ENCODE assay signal across 19 cellular contexts in genomic region chr6:165390475-165390874, GRCh38.
DNase-seq lines count a peak whose midpoint lies in the region; ATAC-seq, FAIRE-seq and TF ChIP-seq lines count a peak whose summit lies in the region.
"Had no signal": no experiment of that assay in that cellular context is flagged by ENCODE, and none has a peak within 500 bp of the region (broad histone marks: within the 10 kb centered on the region; RNA-seq: fewer than 3 reads in every experiment).

No MANE protein-coding gene starts in this region.

- no peak for FAIRE-seq in H1 (lab: Jason Lieb, UNC)
- FAIRE-seq: GM12892, GM18507, HTR-8/SVneo, K562 had no signal

- no peak overlapping the region for H3K18ac ChIP-seq in H1 (ENCODE audit: extremely low read depth, low read length)
- H3K18ac ChIP-seq in mesendoderm (ENCODE audit: low read length): no peak overlapping the region

- H3K79me2 ChIP-seq in H1 (ENCODE audit: control insufficient read depth in 1 of 2, insufficient read depth in 2 of 2, low read length in 2 of 2) (no peaks in the 10 kb centered on the region), mesendoderm (ENCODE audit: control insufficient read depth, insufficient read depth, low read length) (no peaks in the 10 kb centered on the region), MM.1S (ENCODE audit: low read length) (no peaks in the 10 kb centered on the region)

- H3K4ac ChIP-seq in H1 (replicated peaks; ENCODE audit: insufficient read length, low read depth, low read length) (no peak overlapping the region), mesendoderm (ENCODE audit: low read depth, low read length) (no peak overlapping the region)

- H3K9ac ChIP-seq in H1 (replicated peaks in 1 of 4; ENCODE audit: extremely low read depth in 1 of 4, low read depth in 3 of 4, low read length in 3 of 4): no peak overlapping the region
- H3K9ac ChIP-seq in mesendoderm (ENCODE audit: low read length): no peak overlapping the region
- no peak overlapping the region for H3K9ac ChIP-seq in MM.1S (ENCODE audit: low read length)
- H3K9ac ChIP-seq: BLaER1 treated with 17β-estradiol and CSF1 and Interleukin-3, amounts not matched to agents 10 nM and 100 nM had no signal

- no peaks in the 10 kb centered on the region for H3K23me2 ChIP-seq in H1 (ENCODE audit: low read depth, low read length)

- TF ChIP-seq POLR2A in H1 (IDR thresholded peaks at IDR 0.05; ENCODE audit: control extremely low read depth in 1 of 2, low read depth in 2 of 2, low read length in 2 of 2): no peak

- DNase-seq in H7 (peak; percentile 14), H1 (ENCODE audit: low read depth in 1 of 2, low spot score in 2 of 2) (no peak), mesendoderm (peak; percentile 4), MM.1S (no peak)
- no peak for DNase-seq in stimulated activated CD4-positive, alpha-beta T cell treated with anti-CD3 and anti-CD28 coated beads, Interleukin-1b, Interleukin-23, amount 100 ng/mL, for 48 hours
- DNase-seq: CD8-positive, alpha-beta T cell; DMS153; DMS79; GDM1; GOT3; HCEC 1CT; IMR-90 had no signal

- no peaks in the 10 kb centered on the region for H3F3A ChIP-seq in MM.1S (ENCODE audit: insufficient read depth, low read length)

- no peak overlapping the region for H2BK120ac ChIP-seq in H1 (replicated peaks; ENCODE audit: low read depth, low read length)
- H2BK120ac ChIP-seq in mesendoderm (ENCODE audit: low read depth, low read length): no peak overlapping the region

- peaks cover 0 to 3% (median 0%) of the 10 kb centered on the region in 4 experiments; a peak in 1 of 7 replicates for H3K4me1 ChIP-seq in H1 (replicated peaks in 1 of 4; ENCODE audit: control insufficient read depth in 3 of 4, insufficient read depth in 4 of 4, low read length in 3 of 4)
- H3K4me1 ChIP-seq in mesendoderm (ENCODE audit: control insufficient read depth, low read depth, low read length): no peaks in the 10 kb centered on the region
- no peaks in the 10 kb centered on the region for H3K4me1 ChIP-seq in MM.1S (ENCODE audit: low read length)
- H3K4me1 ChIP-seq: BLaER1 treated with 17β-estradiol and CSF1 and Interleukin-3, amounts not matched to agents 10 nM and 100 nM had no signal

- no peak overlapping the region for H3K14ac ChIP-seq in H1 (ENCODE audit: insufficient read length)

- no peak overlapping the region for H4K91ac ChIP-seq in H1 (replicated peaks; ENCODE audit: insufficient read length, low read length)

- H3K56ac ChIP-seq in H1 (replicated peaks; ENCODE audit: insufficient read length, low read depth, low read length): no peak overlapping the region
- no peak overlapping the region for H3K56ac ChIP-seq in mesendoderm (ENCODE audit: low read length)

- H3K4me2 ChIP-seq in H1 (ENCODE audit: insufficient read depth in 1 of 2, low read depth in 2 of 2, low read length in 2 of 2) (no peak overlapping the region), mesendoderm (ENCODE audit: low read length) (no peak overlapping the region), MM.1S (ENCODE audit: low read depth, low read length) (no peak overlapping the region)
- H3K4me2 ChIP-seq: BLaER1 treated with 17β-estradiol and CSF1 and Interleukin-3, amounts not matched to agents 10 nM and 100 nM had no signal

- H3K27ac ChIP-seq in H1 (ENCODE audit: low read depth, low read length): no peak overlapping the region
- no peak overlapping the region for H3K27ac ChIP-seq in mesendoderm (ENCODE audit: low read depth, low read length)
- no peak overlapping the region for H3K27ac ChIP-seq in MM.1S (ENCODE audit: low read length)
- H3K27ac ChIP-seq: BLaER1 treated with 17β-estradiol and CSF1 and Interleukin-3, amounts not matched to agents 10 nM and 100 nM; HL-60 had no signal

- H4K5ac ChIP-seq in H1 (ENCODE audit: insufficient read length, low read depth, low read length) (no peak overlapping the region), mesendoderm (ENCODE audit: low read length) (no peak overlapping the region)

- no peaks in the 10 kb centered on the region for H3K9me3 ChIP-seq in H1 (ENCODE audit: insufficient read depth in 2 of 2, low read depth in 1 of 2, low read length in 1 of 2)
- no peaks in the 10 kb centered on the region for H3K9me3 ChIP-seq in MM.1S (replicated peaks; ENCODE audit: insufficient read depth, low read length)
- H3K9me3 ChIP-seq: BLaER1 treated with 17β-estradiol and CSF1 and Interleukin-3, amounts not matched to agents 10 nM and 100 nM had no signal

- TF ChIP-seq CTCF in H1 (IDR thresholded peaks at IDR 0.05; ENCODE audit: control extremely low read depth in 1 of 3, insufficient read depth in 1 of 3, low read depth in 1 of 3, low read length in 3 of 3) (peak in 2 of 3 experiments; percentile 8 to 23; a peak in 2 of 4 replicates), MM.1S (IDR thresholded peaks at IDR 0.05; ENCODE audit: low read length) (no peak)

- H4K8ac ChIP-seq in H1 (ENCODE audit: extremely low read depth, insufficient read depth, low read length) (no peak overlapping the region), mesendoderm (ENCODE audit: low read depth, low read length) (no peak overlapping the region)

- H3K9me2 ChIP-seq in MM.1S (replicated peaks; ENCODE audit: insufficient read depth, low read length): no peaks in the 10 kb centered on the region

- H2AFZ ChIP-seq in H1 (ENCODE audit: low read length): no peak overlapping the region
- no peak overlapping the region for H2AFZ ChIP-seq in MM.1S (ENCODE audit: low read length)

- H3K23ac ChIP-seq in H1 (ENCODE audit: insufficient read length) (no peak overlapping the region), mesendoderm (ENCODE audit: low read length) (no peak overlapping the region)

- H3K4me3 ChIP-seq in H7 (ENCODE audit: insufficient read depth, low read depth, low read length) (no peak overlapping the region), H1 (ENCODE audit: extremely low read depth in 1 of 4, insufficient read depth in 2 of 4, low read depth in 3 of 4, low read length in 4 of 4) (no peak overlapping the region), mesendoderm (ENCODE audit: low read length) (no peak overlapping the region), MM.1S (ENCODE audit: low read length) (no peak overlapping the region)
- H3K4me3 ChIP-seq: BLaER1 treated with 17β-estradiol and CSF1 and Interleukin-3, amounts not matched to agents 10 nM and 100 nM; K562 had no signal

- H2AK5ac ChIP-seq in H1 (ENCODE audit: low read depth, low read length) (no peak overlapping the region), mesendoderm (ENCODE audit: low read length) (no peak overlapping the region)

- 82% methylated on average over 6 of the region's 6 CpGs; no CpG with 5 or more reads in 1 of the 2 experiments for WGBS in H1 (ENCODE audit: extremely low coverage in 1 of 2, insufficient coverage in 1 of 2, insufficient read length in 1 of 2, insufficient replicate concordance in 2 of 2, low coverage in 1 of 2, low lambda C conversion rate in 2 of 2, missing lambda C conversion rate in 1 of 2), 2 experiments
- WGBS in mesendoderm (ENCODE audit: extremely low coverage, insufficient coverage, low lambda C conversion rate): no CpG with 5 or more reads among the region's 6 CpGs

- H3K27me3 ChIP-seq in H7 (ENCODE audit: control insufficient read depth, insufficient read depth, low read length) (no peaks in the 10 kb centered on the region), H1 (replicated peaks in 1 of 4; ENCODE audit: control insufficient read depth in 3 of 4, extremely low read depth in 1 of 4, insufficient read depth in 3 of 4, low read length in 3 of 4) (no peaks in the 10 kb centered on the region), mesendoderm (ENCODE audit: insufficient read depth, low read length, poor library complexity) (no peaks in the 10 kb centered on the region), MM.1S (replicated peaks; ENCODE audit: insufficient read depth, low read length) (no peaks in the 10 kb centered on the region)
- H3K27me3 ChIP-seq: BLaER1 treated with 17β-estradiol and CSF1 and Interleukin-3, amounts not matched to agents 10 nM and 100 nM had no signal

- H2BK15ac ChIP-seq in H1 (ENCODE audit: low read length) (no peak overlapping the region), mesendoderm (replicated peaks; ENCODE audit: low read depth) (no peak overlapping the region)

- no peak overlapping the region for H2BK20ac ChIP-seq in H1 (ENCODE audit: low read length)

- no peaks in the 10 kb centered on the region for H4K20me1 ChIP-seq in H1 (replicated peaks in 1 of 2; ENCODE audit: control insufficient read depth in 1 of 2, insufficient read depth in 2 of 2, low read length in 2 of 2)
- H4K20me1 ChIP-seq in MM.1S (ENCODE audit: insufficient read depth, low read length): no peaks in the 10 kb centered on the region
- H4K20me1 ChIP-seq: BLaER1 treated with 17β-estradiol and CSF1 and Interleukin-3, amounts not matched to agents 10 nM and 100 nM had no signal

- POLR2A ChIA-PET in H1 (lab: Charles Lee; ENCODE audit: partially characterized antibody): no interaction called here

- TF ChIP-seq EP300 in H1 (IDR thresholded peaks at IDR 0.05; ENCODE audit: borderline replicate concordance in 1 of 2, low read depth in 2 of 2, low read length in 2 of 2): no peak

- H3K36me3 ChIP-seq in H7 (replicated peaks; ENCODE audit: control insufficient read depth, insufficient read depth, low read length): no peaks in the 10 kb centered on the region
- no peaks in the 10 kb centered on the region for H3K36me3 ChIP-seq in H1 (ENCODE audit: control insufficient read depth in 2 of 4, insufficient read depth in 4 of 4, low read length in 3 of 4)
- no peaks in the 10 kb centered on the region for H3K36me3 ChIP-seq in mesendoderm (ENCODE audit: control insufficient read depth, insufficient read depth, low read length)
- H3K36me3 ChIP-seq in MM.1S (replicated peaks; ENCODE audit: insufficient read depth, low read length): no peaks in the 10 kb centered on the region
- H3K36me3 ChIP-seq: BLaER1 treated with 17β-estradiol and CSF1 and Interleukin-3, amounts not matched to agents 10 nM and 100 nM had no signal

- no peaks in the 10 kb centered on the region for H3K79me1 ChIP-seq in H1 (ENCODE audit: low read depth, low read length)
- H3K79me1 ChIP-seq in mesendoderm (ENCODE audit: low read length): no peaks in the 10 kb centered on the region

- no peak overlapping the region for H2BK5ac ChIP-seq in H1 (ENCODE audit: low read depth, low read length)
- no peak overlapping the region for H2BK5ac ChIP-seq in mesendoderm (ENCODE audit: low read length)

- no peak for TF ChIP-seq RAD21 in H1 (IDR thresholded peaks at IDR 0.05 in 1 of 2, conservative IDR thresholded peaks at IDR 0.05 in 1 of 2; ENCODE audit: low read depth in 2 of 2, low read length in 2 of 2)

- no peak overlapping the region for H2BK12ac ChIP-seq in H1 (ENCODE audit: low read depth, low read length)

- no peak for ATAC-seq in HG03097 (IDR thresholded peaks at IDR 0.05; ENCODE audit: low FRiP score, unreplicated experiment)
- ATAC-seq: CD8-positive, alpha-beta T cell; K562 had no signal

- CTCF ChIA-PET in H1 (lab: Charles Lee; ENCODE audit: partially characterized antibody): interaction anchor here (1.3 to 1.5 kb wide), 2 partner anchors 18 to 22 kb away, joined by 3 read pairs; no protein-coding TSS in a partner anchor

TF ChIP-seq in H1, 55 proteins besides CTCF, POLR2A, EP300 and RAD21 (continues in another document):
- TF ChIP-seq, protein P1, sequence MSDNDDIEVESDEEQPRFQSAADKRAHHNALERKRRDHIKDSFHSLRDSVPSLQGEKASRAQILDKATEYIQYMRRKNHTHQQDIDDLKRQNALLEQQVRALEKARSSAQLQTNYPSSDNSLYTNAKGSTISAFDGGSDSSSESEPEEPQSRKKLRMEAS (IDR thresholded peaks at IDR 0.05): no peak
- no peak for TF ChIP-seq HDAC6 (IDR thresholded peaks at IDR 0.05; ENCODE audit: low read depth, low read length)

Comparison
In these comparisons a context has a peak if more than half of its experiments do, and no peak if none do; other contexts are left out.
1. DNase-seq: peak in H7 (single experiment) and mesendoderm (single experiment); none in H1 (0 of 2), MM.1S (single experiment) and stimulated activated CD4-positive, alpha-beta T cell treated with anti-CD3 and anti-CD28 coated beads, Interleukin-1b, Interleukin-23, amount 100 ng/mL, for 48 hours (single experiment).